ENCODE assay signal across 8 cellular contexts in the genomic region with DNA sequence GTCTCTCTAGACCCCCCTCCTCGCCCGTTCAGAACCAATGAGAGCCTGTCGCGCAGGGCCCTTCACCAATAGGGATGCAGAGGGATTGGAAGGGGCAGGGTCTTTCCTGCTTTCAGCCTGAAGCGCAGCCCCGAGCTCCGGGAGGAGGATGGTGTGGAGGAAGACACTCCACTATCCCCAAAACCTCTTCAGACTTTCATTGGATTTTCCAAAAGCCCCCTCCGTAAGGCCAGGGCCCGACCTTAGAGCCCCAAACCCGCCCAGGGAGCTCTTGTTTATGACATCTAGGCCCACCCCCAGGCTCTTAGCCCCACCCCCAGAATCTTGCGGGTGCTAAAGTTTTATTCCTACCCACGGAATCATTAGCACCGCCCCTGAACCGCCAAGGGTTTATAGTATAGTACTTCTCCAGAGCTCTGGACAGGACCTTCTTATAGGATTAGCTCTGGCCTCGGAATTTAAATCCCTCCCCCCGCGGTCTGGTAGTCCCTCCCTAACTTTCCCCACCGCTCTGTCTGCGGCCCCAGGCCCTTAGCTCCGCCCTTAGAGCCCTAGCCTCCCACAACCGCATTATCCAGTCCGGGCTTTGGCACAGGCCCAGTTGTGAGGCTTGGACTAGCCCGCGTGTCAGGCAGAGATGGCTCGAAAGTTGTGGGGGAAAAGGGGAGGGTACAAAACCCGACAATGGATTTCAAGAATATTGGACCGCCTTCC. TPM values are rescaled to one million over a fixed set of nuclear protein-coding genes. Genes with fewer than 3 reads are reported as not detected.
A peak's percentile ranks its signal among the peaks of the same experiment; 100 is the strongest.
DNase-seq lines count a peak whose midpoint lies in the region; ATAC-seq and TF ChIP-seq lines count a peak whose summit lies in the region.

No MANE protein-coding gene starts in this region.

- CTCF ChIA-PET in T-cell (lab: Charles Lee): interaction anchor here in 1 of 2 donors (0.6 to 1.8 kb wide), 9 partner anchors 18 to 206 kb away, joined by 3 to 6 read pairs (median 3); partner anchors contain the start of genes GIPR and QPCTL

- H3K36me3 Mint-ChIP-seq in T-cell (no peaks in the 10 kb centered on the region), progenitor cell of endocrine pancreas (ENCODE audit: insufficient read depth) (no peaks in the 10 kb centered on the region)

- no peaks in the 10 kb centered on the region for H3K4me1 ChIP-seq in urinary bladder (ENCODE audit: insufficient read depth)

- H3K9me3 Mint-ChIP-seq in T-cell (no peaks in the 10 kb centered on the region), progenitor cell of endocrine pancreas (ENCODE audit: low read depth) (peaks cover 6% of the 10 kb centered on the region)

- H3K36me3 ChIP-seq in urinary bladder (ENCODE audit: insufficient read depth): no peaks in the 10 kb centered on the region

- H3K4me3 Mint-ChIP-seq in T-cell (peak overlapping the region; percentile 73 to 78 (median 75)), progenitor cell of endocrine pancreas (ENCODE audit: low read depth) (peak overlapping the region; percentile 65)

- no peak overlapping the region for H3K27ac ChIP-seq in urinary bladder (ENCODE audit: low read depth)

- H3K4me1 Mint-ChIP-seq in T-cell: peaks cover 34 to 40% (median 39%) of the 10 kb centered on the region in 3 donors
- H3K4me1 Mint-ChIP-seq in progenitor cell of endocrine pancreas (ENCODE audit: low read depth): peaks cover 16% of the 10 kb centered on the region

- POLR2A ChIA-PET in T-cell (lab: Charles Lee): interaction anchor here (0.6 to 1.6 kb wide), 4 partner anchors 9 to 189 kb away, joined by 3 to 6 read pairs (median 4); partner anchors contain the start of gene GIPR (in 1 of the 2)

- intact Hi-C loops in left cardiac atrium (cut with DNase I): no loop called here

- peak overlapping the region; percentile 16 for H3K4me3 ChIP-seq in NB4 (ENCODE audit: low read depth, low read length)
- peak overlapping the region; percentile 4 for H3K4me3 ChIP-seq in urinary bladder (ENCODE audit: low read depth, low read length)

- no peak for TF ChIP-seq POLR2A in NB4 (IDR thresholded peaks at IDR 0.05; ENCODE audit: extremely low read depth, insufficient read length)

- TF ChIP-seq CTCF in NB4 (IDR thresholded peaks at IDR 0.05; ENCODE audit: low read depth, low read length) (no peak), progenitor cell of endocrine pancreas (IDR thresholded peaks at IDR 0.05; ENCODE audit: unreplicated experiment) (no peak)

- WGBS in urinary bladder: under 1% methylated on average over 27 of the region's 27 CpGs

- DNase-seq in AG08395 (ENCODE audit: low spot score) (peak; percentile 98), GM19238 (ENCODE audit: insufficient read length, low spot score) (peak; percentile 89), NB4 (ENCODE audit: low read depth) (peak; percentile 85), T-cell (peak; percentile 56 to 83 (median 74)), amniotic stem cell (lab: John Stamatoyannopoulos, UW) (peak; percentile 71), left cardiac atrium (peak; percentile 86), progenitor cell of endocrine pancreas (ENCODE audit: low spot score, unreplicated experiment) (peak; percentile 44)

- peak overlapping the region; percentile 34 to 36 for H3K27ac Mint-ChIP-seq in T-cell
- peak overlapping the region; percentile 69 for H3K27ac Mint-ChIP-seq in progenitor cell of endocrine pancreas

- peak; percentile 57 to 67 (median 60) for ATAC-seq in T-cell (replicated peaks in 1 of 4)
- ATAC-seq in left cardiac atrium: peak; percentile 60 to 86

- H3K27me3 Mint-ChIP-seq in T-cell (peaks cover 0 to 4% of the 10 kb centered on the region in 2 donors), progenitor cell of endocrine pancreas (peaks cover 12% of the 10 kb centered on the region)

RNA-seq across cellular contexts. Expression of gene EML2, which starts 6.6 kb away (rescaled TPM):
- 10 to 100 TPM; 63.7 to 90.5 (median 74.1) TPM for total RNA-seq in T-cell
- total RNA-seq in left cardiac atrium: 10 to 100 TPM; 30.1 to 34.8 TPM
- 28.6 and 29.8 TPM in 2 replicates for total RNA-seq in progenitor cell of endocrine pancreas
- 16.9 TPM for total RNA-seq in urinary bladder
- 41.2 TPM for polyA plus RNA-seq in urinary bladder

RNA-seq across cellular contexts. Expression of gene GIPR, which starts 22.2 kb away (rescaled TPM):
- 10 to 100 TPM in 1 of 5 donors, 1 to 10 TPM in 4; 6.9 to 10.8 (median 7.1) TPM for total RNA-seq in T-cell
- total RNA-seq in left cardiac atrium: 10 to 100 TPM in 1 of 2 donors, 1 to 10 TPM in 1; 7.2 to 11.0 TPM
- 26.4 and 27.2 TPM in 2 replicates for total RNA-seq in progenitor cell of endocrine pancreas
- 0.26 TPM for total RNA-seq in urinary bladder
- 0.70 TPM for polyA plus RNA-seq in urinary bladder

RNA-seq across cellular contexts. Expression of gene GPR4, which starts 43.8 kb away (rescaled TPM):
- total RNA-seq in T-cell (under 1 TPM in 1 of 5 donors, not detected in 4; 0.20 TPM), left cardiac atrium (10 to 100 TPM in 1 of 2 donors, 1 to 10 TPM in 1; 5.2 to 17.7 TPM), progenitor cell of endocrine pancreas (not detected in 2 replicates), urinary bladder (0.32 TPM)
- 3.7 TPM for polyA plus RNA-seq in urinary bladder

RNA-seq across cellular contexts. Expression of gene SNRPD2, which starts 46.0 kb away (rescaled TPM):
- total RNA-seq in T-cell (100 to 1,000 TPM; 375 to 450 (median 395) TPM), left cardiac atrium (100 to 1,000 TPM; 251 to 270 TPM), progenitor cell of endocrine pancreas (401 and 414 TPM in 2 replicates), urinary bladder (177 TPM)
- polyA plus RNA-seq in urinary bladder: 340 TPM

RNA-seq across cellular contexts. Expression of gene QPCTL, which starts 46.7 kb away (rescaled TPM):
- total RNA-seq in T-cell: 10 to 100 TPM in 3 of 5 donors, 1 to 10 TPM in 2; 5.4 to 13.7 (median 10.3) TPM
- total RNA-seq in left cardiac atrium: 1 to 10 TPM; 2.9 to 3.2 TPM
- 9.0 and 10.8 TPM in 2 replicates for total RNA-seq in progenitor cell of endocrine pancreas
- total RNA-seq in urinary bladder: 2.4 TPM
- polyA plus RNA-seq in urinary bladder: 7.0 TPM

Comparison
In these comparisons a context has a peak if more than half of its experiments do, and no peak if none do; other contexts are left out.
1. DNase-seq: peak in every context shown above with its lines; median percentile 98 in AG08395; 89 in GM19238; 86 in left cardiac atrium; 85 in NB4; 74 in T-cell; 71 in amniotic stem cell; 44 in progenitor cell of endocrine pancreas.